Comparison of ENCODE assay signal across 22 cellular contexts in genomic region chr15:101025116-101025885, GRCh38.
DNase-seq lines count a peak whose midpoint lies in the region; ATAC-seq and TF ChIP-seq lines count a peak whose summit lies in the region.
"Had no signal": no experiment of that assay in that cellular context is flagged by ENCODE, and none has a peak within 500 bp of the region (broad histone marks: within the 10 kb centered on the region; RNA-seq: fewer than 3 reads in every experiment).

No MANE protein-coding gene starts in this region.

- H3K27ac ChIP-seq in transverse colon: peak overlapping the region; percentile 51 to 74 (median 70)

- H3K36me3 ChIP-seq in transverse colon: peaks cover 0 to 14% (median 3%) of the 10 kb centered on the region in 4 donors

- no peak for ATAC-seq in activated CD8-positive, alpha-beta memory T cell treated with anti-CD3 and anti-CD28 coated beads, Interleukin-2, amount 10 ng/mL, durations not matched to agents 7 days and 5 days
- ATAC-seq in GM18873 (IDR thresholded peaks at IDR 0.05; ENCODE audit: low FRiP score, unreplicated experiment): no peak
- ATAC-seq: activated naive CD4-positive, alpha-beta T cell treated with anti-CD3 and anti-CD28 coated beads, Interleukin-2, amount 50 U/mL, for 72 hours; naive thymus-derived CD4-positive, alpha-beta T cell; psoas muscle; T-cell had no signal

- H3K27me3 ChIP-seq in transverse colon: no peaks in the 10 kb centered on the region
- H3K27me3 ChIP-seq: heart left ventricle had no signal

- no peaks in the 10 kb centered on the region for H3K4me1 Mint-ChIP-seq in activated CD8-positive, alpha-beta memory T cell treated with anti-CD3 and anti-CD28 coated beads, Interleukin-2, amount 10 ng/mL, durations not matched to agents 7 days and 5 days
- H3K4me1 Mint-ChIP-seq: B cell; immature natural killer cell; naive thymus-derived CD4-positive, alpha-beta T cell; T-cell had no signal

- intact Hi-C loops in transverse colon (cut with DNase I; ENCODE audit: low total_unique reads): no loop called here

- CTCF ChIA-PET in activated CD8-positive, alpha-beta memory T cell treated with anti-CD3 and anti-CD28 coated beads, Interleukin-2, amount 10 ng/mL, durations not matched to agents 7 days and 5 days (lab: Charles Lee): interaction anchor here (0.8 kb wide), 1 partner anchor 19 kb away, joined by 3 read pairs; no protein-coding TSS in a partner anchor

- no peak for TF ChIP-seq CTCF in transverse colon (IDR thresholded peaks at IDR 0.05)

- WGBS in transverse colon (ENCODE audit: low coverage in 1 of 2), 2 donors: 96% methylated on average over 10 of the region's 10 CpGs; no CpG with 5 or more reads in 1 of the 2 donors

- H3K4me3 ChIP-seq in transverse colon: no peak overlapping the region
- H3K4me3 ChIP-seq: heart left ventricle, psoas muscle had no signal

- H3K9me3 Mint-ChIP-seq in activated CD8-positive, alpha-beta memory T cell treated with anti-CD3 and anti-CD28 coated beads, Interleukin-2, amount 10 ng/mL, durations not matched to agents 7 days and 5 days (ENCODE audit: low read depth): no peaks in the 10 kb centered on the region
- H3K9me3 Mint-ChIP-seq: activated naive CD4-positive, alpha-beta T cell treated with anti-CD3 and anti-CD28 coated beads, Interleukin-2, amount 50 U/mL, for 72 hours; immature natural killer cell; T-cell had no signal

- in situ Hi-C loops in transverse colon (cut with MboI; ENCODE audit: low pct_ligation_motif_present in 1 of 4, low pct_unique_long_range_greater_than_20kb in 1 of 4, low sequenced_read_pairs in 3 of 4): no loop called here

- TF ChIP-seq POLR2A in transverse colon (IDR thresholded peaks at IDR 0.05): no peak

- H3K27me3 Mint-ChIP-seq in activated CD8-positive, alpha-beta memory T cell treated with anti-CD3 and anti-CD28 coated beads, Interleukin-2, amount 10 ng/mL, durations not matched to agents 7 days and 5 days: peaks cover 2% of the 10 kb centered on the region
- H3K27me3 Mint-ChIP-seq: B cell had no signal

- no peaks in the 10 kb centered on the region for H3K9me3 ChIP-seq in transverse colon
- H3K9me3 ChIP-seq: heart left ventricle, psoas muscle had no signal

- H3K36me3 Mint-ChIP-seq in activated CD8-positive, alpha-beta memory T cell treated with anti-CD3 and anti-CD28 coated beads, Interleukin-2, amount 10 ng/mL, durations not matched to agents 7 days and 5 days: no peaks in the 10 kb centered on the region
- H3K36me3 Mint-ChIP-seq: activated naive CD4-positive, alpha-beta T cell treated with anti-CD3 and anti-CD28 coated beads, Interleukin-2, amount 50 U/mL, for 72 hours; immature natural killer cell; naive thymus-derived CD4-positive, alpha-beta T cell; T-cell had no signal

- peak; percentile 31 for DNase-seq in MV-4-11 (lab: John Stamatoyannopoulos, UW)
- peak; percentile 32 for DNase-seq in activated CD8-positive, alpha-beta memory T cell treated with anti-CD3 and anti-CD28 coated beads, Interleukin-2, amount 10 ng/mL, durations not matched to agents 7 days and 5 days
- DNase-seq in mucosa of gallbladder (ENCODE audit: low spot score): peak; percentile 2
- DNase-seq in transverse colon: peak; percentile 1
- no peak for DNase-seq in activated CD4-positive, CD25-positive, alpha-beta regulatory T cell treated with anti-CD3 and anti-CD28 coated beads, Interleukin-2, amount 50 U/mL, for 72 hours
- DNase-seq in stimulated activated CD4-positive, alpha-beta T cell treated with anti-CD3 and anti-CD28 coated beads, Interleukin-4, amount 100 ng/mL, for 24 hours: no peak
- DNase-seq: activated CD4-positive, alpha-beta T cell treated with anti-CD3 and anti-CD28 coated beads, Interleukin-2, amount 50 U/mL, for 1 hour; activated T-cell treated with anti-CD3 and anti-CD28 coated beads, Interleukin-2, amount 50 U/mL, for 1 hour; GOT3; immature natural killer cell; Kasumi-1; NCI-H1092 treated with DMSO at 0.1 percent for 48 hours; NCI-H524; psoas muscle; stimulated activated CD4-positive, alpha-beta T cell treated with anti-CD3 and anti-CD28 coated beads, Interleukin-4, amount 100 ng/mL, for 4 hours; substantia nigra; T-cell had no signal

- H3K27ac Mint-ChIP-seq in activated CD8-positive, alpha-beta memory T cell treated with anti-CD3 and anti-CD28 coated beads, Interleukin-2, amount 10 ng/mL, durations not matched to agents 7 days and 5 days: no peak overlapping the region
- H3K27ac Mint-ChIP-seq: B cell, immature natural killer cell, T-cell had no signal

- no peaks in the 10 kb centered on the region for H3K4me1 ChIP-seq in transverse colon
- H3K4me1 ChIP-seq: psoas muscle had no signal

- H3K4me3 Mint-ChIP-seq in activated CD8-positive, alpha-beta memory T cell treated with anti-CD3 and anti-CD28 coated beads, Interleukin-2, amount 10 ng/mL, durations not matched to agents 7 days and 5 days: no peak overlapping the region
- H3K4me3 Mint-ChIP-seq: B cell; immature natural killer cell; naive thymus-derived CD4-positive, alpha-beta T cell; T-cell had no signal

- TF ChIP-seq EP300 in transverse colon (IDR thresholded peaks at IDR 0.05; ENCODE audit: low read depth): no peak

Comparison
In these comparisons a context has a peak if more than half of its experiments do, and no peak if none do; other contexts are left out.
1. DNase-seq: peak in MV-4-11 (single experiment), activated CD8-positive, alpha-beta memory T cell treated with anti-CD3 and anti-CD28 coated beads, Interleukin-2, amount 10 ng/mL, durations not matched to agents 7 days and 5 days (single experiment), mucosa of gallbladder (single experiment) and transverse colon (single experiment); none in activated CD4-positive, CD25-positive, alpha-beta regulatory T cell treated with anti-CD3 and anti-CD28 coated beads, Interleukin-2, amount 50 U/mL, for 72 hours (single experiment) and stimulated activated CD4-positive, alpha-beta T cell treated with anti-CD3 and anti-CD28 coated beads, Interleukin-4, amount 100 ng/mL, for 24 hours (single experiment).